Comparison of ENCODE assay signal across 2 cellular contexts in the genomic region with DNA sequence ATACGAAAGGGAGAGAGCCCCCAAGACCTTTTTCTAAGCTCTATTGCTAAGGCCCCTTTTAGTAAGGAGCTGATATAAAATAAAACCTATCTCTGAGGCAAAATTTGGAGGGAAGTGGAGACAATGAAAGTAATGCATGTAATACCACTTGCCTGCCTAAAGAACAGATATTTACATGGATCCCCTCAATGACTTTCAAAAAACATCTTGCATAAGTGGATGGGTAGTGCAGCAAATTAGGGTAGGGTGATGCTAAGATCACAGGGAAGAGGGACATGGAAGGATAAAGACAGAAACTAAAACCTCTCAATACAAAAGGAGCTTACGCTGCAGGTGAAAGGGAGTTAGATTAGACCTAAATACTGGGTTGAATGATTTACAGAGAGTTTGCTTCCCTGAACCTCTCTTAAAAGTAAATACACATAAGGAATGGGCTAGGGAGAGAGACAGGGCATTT.
TF ChIP-seq lines count a peak whose summit lies in the region.

No MANE protein-coding gene starts in this region.

TF ChIP-seq in SK-N-SH, 30 proteins besides CTCF, POLR2A, EP300 and RAD21:
- TF ChIP-seq, protein P1, sequence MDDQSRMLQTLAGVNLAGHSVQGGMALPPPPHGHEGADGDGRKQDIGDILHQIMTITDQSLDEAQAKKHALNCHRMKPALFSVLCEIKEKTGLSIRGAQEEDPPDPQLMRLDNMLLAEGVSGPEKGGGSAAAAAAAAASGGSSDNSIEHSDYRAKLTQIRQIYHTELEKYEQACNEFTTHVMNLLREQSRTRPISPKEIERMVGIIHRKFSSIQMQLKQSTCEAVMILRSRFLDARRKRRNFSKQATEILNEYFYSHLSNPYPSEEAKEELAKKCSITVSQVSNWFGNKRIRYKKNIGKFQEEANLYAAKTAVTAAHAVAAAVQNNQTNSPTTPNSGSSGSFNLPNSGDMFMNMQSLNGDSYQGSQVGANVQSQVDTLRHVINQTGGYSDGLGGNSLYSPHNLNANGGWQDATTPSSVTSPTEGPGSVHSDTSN (IDR thresholded peaks at IDR 0.05), result 0 out of 2 replicates have a peak, but pooled peaks have one; percentile 2
- no peak for TF ChIP-seq MEF2A (IDR thresholded peaks at IDR 0.05; ENCODE audit: borderline replicate concordance, low read depth)
- TF ChIP-seq RCOR1 (IDR thresholded peaks at IDR 0.05; ENCODE audit: low read length), result peak; percentile 6; the same call in 1 of the 2 replicates

TF ChIP-seq in SK-N-SH treated with all-trans-retinoic acid at 6 μM for 48 hours, 23 proteins besides CTCF, POLR2A, EP300 and RAD21 (continued from another document):
- TF ChIP-seq, protein P2, sequence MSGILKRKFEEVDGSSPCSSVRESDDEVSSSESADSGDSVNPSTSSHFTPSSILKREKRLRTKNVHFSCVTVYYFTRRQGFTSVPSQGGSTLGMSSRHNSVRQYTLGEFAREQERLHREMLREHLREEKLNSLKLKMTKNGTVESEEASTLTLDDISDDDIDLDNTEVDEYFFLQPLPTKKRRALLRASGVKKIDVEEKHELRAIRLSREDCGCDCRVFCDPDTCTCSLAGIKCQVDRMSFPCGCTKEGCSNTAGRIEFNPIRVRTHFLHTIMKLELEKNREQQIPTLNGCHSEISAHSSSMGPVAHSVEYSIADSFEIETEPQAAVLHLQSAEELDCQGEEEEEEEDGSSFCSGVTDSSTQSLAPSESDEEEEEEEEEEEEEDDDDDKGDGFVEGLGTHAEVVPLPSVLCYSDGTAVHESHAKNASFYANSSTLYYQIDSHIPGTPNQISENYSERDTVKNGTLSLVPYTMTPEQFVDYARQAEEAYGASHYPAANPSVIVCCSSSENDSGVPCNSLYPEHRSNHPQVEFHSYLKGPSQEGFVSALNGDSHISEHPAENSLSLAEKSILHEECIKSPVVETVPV (CRISPR knock-in tag; IDR thresholded peaks at IDR 0.05), result no peak
